In genomic region chr6:121549741-121550140, GRCh38 we compare ENCODE assay signal across 13 cellular contexts.
A peak's percentile ranks its signal among the peaks of the same experiment; 100 is the strongest.
DNase-seq lines count a peak whose midpoint lies in the region; ATAC-seq and TF ChIP-seq lines count a peak whose summit lies in the region.
"Had no signal": no experiment of that assay in that cellular context is flagged by ENCODE, and none has a peak within 500 bp of the region (broad histone marks: within the 10 kb centered on the region; RNA-seq: fewer than 3 reads in every experiment).

No MANE protein-coding gene starts in this region.

- H3K9ac ChIP-seq in SK-N-MC (ENCODE audit: insufficient read length) (no peak overlapping the region), smooth muscle cell (ENCODE audit: low read depth) (no peak overlapping the region)

- TF ChIP-seq CTCF in fibroblast of mammary gland (conservative IDR thresholded peaks at IDR 0.05; ENCODE audit: control insufficient read depth, insufficient read depth, low read depth, low read length) (no peak), smooth muscle cell (IDR thresholded peaks at IDR 0.05; ENCODE audit: borderline replicate concordance, insufficient read depth, poor library complexity, severe bottlenecking) (no peak), GM23338 (conservative IDR thresholded peaks at IDR 0.05; ENCODE audit: low read depth in 2 of 2) (no peak)
- TF ChIP-seq CTCF in CD8-positive, alpha-beta T cell (IDR thresholded peaks at IDR 0.05) = no peak

- H3K4me1 Mint-ChIP-seq in CD8-positive, alpha-beta T cell (ENCODE audit: low read depth) = no peaks in the 10 kb centered on the region
- no peaks in the 10 kb centered on the region for H3K4me1 Mint-ChIP-seq in GM23338

- 0% methylated on average over 3 of the region's 3 CpGs for WGBS in smooth muscle cell (ENCODE audit: low lambda C conversion rate)

- no peaks in the 10 kb centered on the region for H3K9me2 ChIP-seq in GM23338 (ENCODE audit: insufficient read depth)

- H3K4me2 ChIP-seq in smooth muscle cell (peak overlapping the region; percentile 81), GM23338 (no peak overlapping the region)

- H3K27ac Mint-ChIP-seq in CD8-positive, alpha-beta T cell = no peak overlapping the region
- H3K27ac Mint-ChIP-seq in GM23338 = no peak overlapping the region

- intact Hi-C loops in CD8-positive, alpha-beta T cell (cut with DNase I, micrococcal nuclease) = no loop called here

- H3K4me3 ChIP-seq in SK-N-MC (peak overlapping the region; percentile 45), fibroblast of mammary gland (ENCODE audit: control insufficient read depth, low read depth, low read length) (no peak overlapping the region), smooth muscle cell (no peak overlapping the region), GM23338 (no peak overlapping the region)
- H3K4me3 ChIP-seq in CD8-positive, alpha-beta T cell (ENCODE audit: low read depth, low read length) = no peak overlapping the region

- DNase-seq in GM04504 (ENCODE audit: low read depth) (peak; percentile 50), SK-N-MC (ENCODE audit: low read depth, low spot score) (no peak), fibroblast of mammary gland (ENCODE audit: low read depth) (peak; percentile 88), smooth muscle cell (lab: John Stamatoyannopoulos, UW; ENCODE audit: unreplicated experiment) (no peak), SIG-M5 treated with dmso at 0.1 percent for 504 hours (lab: John Stamatoyannopoulos, UW; ENCODE audit: unreplicated experiment) (no peak), GM23338 (ENCODE audit: low spot score) (no peak)
- DNase-seq in CD8-positive, alpha-beta T cell = no peak
- DNase-seq: activated T-cell treated with anti-CD3 and anti-CD28 coated beads for 4 hours, anterior cingulate cortex, NCI-H526, retina, SIG-M5 had no signal

- no peaks in the 10 kb centered on the region for H3K27me3 ChIP-seq in smooth muscle cell (ENCODE audit: low read depth)
- H3K27me3 ChIP-seq in CD8-positive, alpha-beta T cell (ENCODE audit: insufficient read depth, low read length) = no peaks in the 10 kb centered on the region
- no peaks in the 10 kb centered on the region for H3K27me3 ChIP-seq in GM23338 (ENCODE audit: insufficient read depth)

- no peaks in the 10 kb centered on the region for H3K9me3 ChIP-seq in SK-N-MC (ENCODE audit: low read depth, low read length)
- H3K9me3 ChIP-seq in smooth muscle cell (replicated peaks; ENCODE audit: low read depth) = no peaks in the 10 kb centered on the region
- H3K9me3 ChIP-seq in CD8-positive, alpha-beta T cell (ENCODE audit: low read length) = no peaks in the 10 kb centered on the region

- H3K79me2 ChIP-seq in smooth muscle cell (ENCODE audit: low read depth) (no peaks in the 10 kb centered on the region), GM23338 (replicated peaks; ENCODE audit: insufficient read depth) (no peaks in the 10 kb centered on the region)

- peaks cover 5% of the 10 kb centered on the region for H3K4me1 ChIP-seq in smooth muscle cell (ENCODE audit: low read depth)
- H3K4me1 ChIP-seq in CD8-positive, alpha-beta T cell (ENCODE audit: insufficient read depth, low read length) = no peaks in the 10 kb centered on the region
- H3K4me1 ChIP-seq in GM23338 (ENCODE audit: insufficient read depth) = no peaks in the 10 kb centered on the region

- H3K36me3 Mint-ChIP-seq in CD8-positive, alpha-beta T cell = no peaks in the 10 kb centered on the region
- H3K36me3 Mint-ChIP-seq in GM23338 (ENCODE audit: low read depth) = no peaks in the 10 kb centered on the region

- no peak overlapping the region for H3K4me3 Mint-ChIP-seq in CD8-positive, alpha-beta T cell
- H3K4me3 Mint-ChIP-seq in GM23338 = no peak overlapping the region

- POLR2A ChIA-PET in CD8-positive, alpha-beta T cell (lab: Charles Lee) = no interaction called here

- H3K36me3 ChIP-seq in SK-N-MC (ENCODE audit: insufficient read depth, low read length) (no peaks in the 10 kb centered on the region), smooth muscle cell (ENCODE audit: low read depth) (no peaks in the 10 kb centered on the region), GM23338 (ENCODE audit: insufficient read depth) (no peaks in the 10 kb centered on the region)
- no peaks in the 10 kb centered on the region for H3K36me3 ChIP-seq in CD8-positive, alpha-beta T cell (ENCODE audit: insufficient read depth, low read length)

- no peaks in the 10 kb centered on the region for H4K20me1 ChIP-seq in smooth muscle cell (ENCODE audit: low read depth)
- no peaks in the 10 kb centered on the region for H4K20me1 ChIP-seq in GM23338 (replicated peaks; ENCODE audit: insufficient read depth)

- H3F3A ChIP-seq in smooth muscle cell (ENCODE audit: low read depth) (peaks cover 17% of the 10 kb centered on the region), GM23338 (replicated peaks; ENCODE audit: low read depth) (no peaks in the 10 kb centered on the region)

- 0 out of 2 replicates have a peak overlapping the region, but pooled peaks have one; percentile 27 for H3K27ac ChIP-seq in SK-N-MC
- H3K27ac ChIP-seq in smooth muscle cell (ENCODE audit: low read depth) = peak overlapping the region; percentile 82
- H3K27ac ChIP-seq in CD8-positive, alpha-beta T cell (ENCODE audit: low read depth, low read length) = no peak overlapping the region
- no peak overlapping the region for H3K27ac ChIP-seq in GM23338 (ENCODE audit: low read depth)
- H3K27ac ChIP-seq: HL-60 had no signal

- no peaks in the 10 kb centered on the region for H3K27me3 Mint-ChIP-seq in CD8-positive, alpha-beta T cell (ENCODE audit: low read depth)
- H3K27me3 Mint-ChIP-seq in GM23338 (ENCODE audit: insufficient read depth, low read depth, poor library complexity) = no peaks in the 10 kb centered on the region

- H2AFZ ChIP-seq in smooth muscle cell (ENCODE audit: low read depth) (no peak overlapping the region), GM23338 (no peak overlapping the region)

- ATAC-seq in CD8-positive, alpha-beta T cell = no peak
- ATAC-seq in GM23338 = no peak

- CTCF ChIA-PET in CD8-positive, alpha-beta T cell (lab: Charles Lee) = no interaction called here

- no peaks in the 10 kb centered on the region for H3K9me3 Mint-ChIP-seq in CD8-positive, alpha-beta T cell
- H3K9me3 Mint-ChIP-seq in GM23338 = no peaks in the 10 kb centered on the region; the same call in 2 of the 3 replicates

TF ChIP-seq in GM23338, 12 proteins besides CTCF, POLR2A, EP300 and RAD21 (continues in another document):
- TF ChIP-seq EZH2phosphoT487 (IDR thresholded peaks at IDR 0.05; ENCODE audit: unreplicated experiment) (no peak), STAT1 (IDR thresholded peaks at IDR 0.05; ENCODE audit: unreplicated experiment) (no peak), NANOG (IDR thresholded peaks at IDR 0.05; ENCODE audit: borderline replicate concordance) (no peak), JUNB (IDR thresholded peaks at IDR 0.05; ENCODE audit: unreplicated experiment) (no peak), ETS1 (IDR thresholded peaks at IDR 0.05) (no peak), REST (IDR thresholded peaks at IDR 0.05; ENCODE audit: unreplicated experiment) (no peak), EZH2 (IDR thresholded peaks at IDR 0.05; ENCODE audit: low read depth, unreplicated experiment) (no peak), ZNF331 (CRISPR knock-in tag; IDR thresholded peaks at IDR 0.05; ENCODE audit: low read depth) (no peak), POLR2AphosphoS5 (IDR thresholded peaks at IDR 0.05; ENCODE audit: low read depth) (no peak), CREB1 (CRISPR knock-in tag; IDR thresholded peaks at IDR 0.05; ENCODE audit: low read depth) (no peak), ZNF114 (CRISPR knock-in tag; IDR thresholded peaks at IDR 0.05) (no peak)

Comparison
In these comparisons a context has a peak if more than half of its experiments do, and no peak if none do; other contexts are left out.
1. DNase-seq: peak in GM04504 (single experiment) and fibroblast of mammary gland (single experiment); none in SK-N-MC (single experiment), smooth muscle cell (single experiment), SIG-M5 treated with dmso at 0.1 percent for 504 hours (single experiment), CD8-positive, alpha-beta T cell (0 of 7) and GM23338 (single experiment).
2. H3K27ac ChIP-seq: peak in SK-N-MC (single experiment) and smooth muscle cell (single experiment); none in CD8-positive, alpha-beta T cell (single experiment) and GM23338 (single experiment).